ENCODE assay signal across 22 cellular contexts in genomic region chr22:43643362-43643761, GRCh38.
A peak's percentile ranks its signal among the peaks of the same experiment; 100 is the strongest.
DNase-seq lines count a peak whose midpoint lies in the region; ATAC-seq and TF ChIP-seq lines count a peak whose summit lies in the region.
"Had no signal": no experiment of that assay in that cellular context is flagged by ENCODE, and none has a peak within 500 bp of the region (broad histone marks: within the 10 kb centered on the region; RNA-seq: fewer than 3 reads in every experiment).

No MANE protein-coding gene starts in this region.

- ATAC-seq in GM21529 (IDR thresholded peaks at IDR 0.05; ENCODE audit: unreplicated experiment) (no peak), HG02970 (IDR thresholded peaks at IDR 0.05; ENCODE audit: low FRiP score, unreplicated experiment) (no peak)
- ATAC-seq: Right ventricle myocardium inferior had no signal

- no peak for TF ChIP-seq POLR2A in thyroid gland (IDR thresholded peaks at IDR 0.05)

- intact Hi-C loops in head of caudate nucleus (cut with DNase I) (no loop called here), thyroid gland (cut with DNase I) (no loop called here)

- H3K27ac ChIP-seq in thyroid gland: no peak overlapping the region
- H3K27ac ChIP-seq: parathyroid adenoma had no signal

- H3K27me3 ChIP-seq in thyroid gland: no peaks in the 10 kb centered on the region

- H3K36me3 ChIP-seq in thyroid gland: no peaks in the 10 kb centered on the region
- H3K36me3 ChIP-seq: BE2C had no signal

- 32 to 49% methylated on average over 6 of the region's 6 CpGs for WGBS in thyroid gland, 2 donors

- TF ChIP-seq CTCF in thyroid gland (IDR thresholded peaks at IDR 0.05): no peak

- peak; percentile 0 for DNase-seq in NCI-H1092 treated with DMSO at 0.1 percent for 48 hours (lab: John Stamatoyannopoulos, UW)
- no peak for DNase-seq in NCI-H1092 (lab: John Stamatoyannopoulos, UW)
- DNase-seq in NCI-H510A treated with DMSO at 0.1 percent for 48 hours (lab: John Stamatoyannopoulos, UW): peak; percentile 74
- DNase-seq in head of caudate nucleus: peak in 35 of 42 donors; percentile 9 to 70 (median 41)
- peak; percentile 59 to 61 for DNase-seq in thyroid gland
- no peak for DNase-seq in activated effector memory CD4-positive, alpha-beta T cell treated with anti-CD3 and anti-CD28 coated beads, Interleukin-2, amount 50 U/mL, for 16 hours
- DNase-seq: activated CD4-positive, alpha-beta T cell treated with anti-CD3 and anti-CD28 coated beads, Interleukin-2, amount 50 U/mL, for 4 hours; activated naive CD4-positive, alpha-beta T cell treated with anti-CD3 and anti-CD28 coated beads, Interleukin-2, amount 50 U/mL, for 16 hours; BE2C; cortex of kidney; GOT3; kidney; mammary epithelial cell; naive B cell; NCI-H146; NCI-H526; stimulated activated naive CD4-positive, alpha-beta T cell treated with Interleukin-2 at 50 U/mL for 16 hours; T-helper 1 cell had no signal

- no peaks in the 10 kb centered on the region for H3K4me1 ChIP-seq in thyroid gland
- H3K4me1 ChIP-seq: BE2C, parathyroid adenoma had no signal

- H3K4me3 ChIP-seq in thyroid gland (replicated peaks in 1 of 3): no peak overlapping the region

- no peaks in the 10 kb centered on the region for H3K9me3 ChIP-seq in thyroid gland
- H3K9me3 ChIP-seq: BE2C had no signal

Comparison
In these comparisons a context has a peak if more than half of its experiments do, and no peak if none do; other contexts are left out.
1. DNase-seq: peak in NCI-H1092 treated with DMSO at 0.1 percent for 48 hours (single experiment), NCI-H510A treated with DMSO at 0.1 percent for 48 hours (single experiment), head of caudate nucleus (35 of 42) and thyroid gland (2 of 2); none in NCI-H1092 (single experiment) and activated effector memory CD4-positive, alpha-beta T cell treated with anti-CD3 and anti-CD28 coated beads, Interleukin-2, amount 50 U/mL, for 16 hours (single experiment).